Comparison of ENCODE assay signal across 9 cellular contexts in the genomic region with DNA sequence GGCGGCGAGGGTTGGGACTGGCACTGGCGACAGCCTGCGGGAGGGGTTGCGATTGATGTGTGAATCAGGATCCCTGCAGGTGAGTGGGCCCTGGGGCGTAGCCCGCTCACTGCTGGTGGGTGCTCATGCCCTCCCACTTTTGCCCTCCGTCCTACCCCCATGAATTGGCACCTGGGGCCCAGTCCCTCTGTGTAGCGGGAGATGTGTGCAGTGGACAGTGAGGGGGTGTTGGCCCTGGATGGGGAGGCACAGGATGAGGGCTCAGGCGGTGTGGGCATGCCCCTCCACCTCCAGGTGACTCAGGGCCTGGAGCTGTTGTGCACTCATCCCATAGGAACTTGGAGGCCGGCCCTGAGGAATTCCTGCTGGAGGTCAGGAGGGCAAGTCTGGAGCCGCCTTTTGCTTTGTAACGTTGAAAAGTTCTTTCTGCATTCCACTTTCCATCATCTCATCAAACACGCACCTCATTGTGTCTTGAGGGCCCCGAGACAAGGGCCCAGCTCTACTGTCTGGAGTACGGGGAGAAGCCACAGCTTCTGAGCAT. TPM values are rescaled to one million over a fixed set of nuclear protein-coding genes. Genes with fewer than 3 reads are reported as not detected.
DNase-seq lines count a peak whose midpoint lies in the region; ATAC-seq and TF ChIP-seq lines count a peak whose summit lies in the region.
"Had no signal": no experiment of that assay in that cellular context is flagged by ENCODE, and none has a peak within 500 bp of the region (broad histone marks: within the 10 kb centered on the region; RNA-seq: fewer than 3 reads in every experiment).

No MANE protein-coding gene starts in this region.

- no peak overlapping the region for H2AFZ ChIP-seq in HCT116 (ENCODE audit: low read depth, low read length, poor library complexity, severe bottlenecking)

- TF ChIP-seq POLR2A in HCT116 (IDR thresholded peaks at IDR 0.05; ENCODE audit: borderline replicate concordance, extremely low read depth, insufficient read depth, insufficient read length): no peak

- peak overlapping the region in 1 of 2 donors; percentile 43 for H3K27ac Mint-ChIP-seq in T-cell

- RAD21 ChIA-PET in HCT116 (lab: Charles Lee; ENCODE audit: low non-redundant PET in 1 of 2, low total read pairs in 2 of 2, uncharacterized antibody in 2 of 2, unreplicated experiment in 2 of 2): no interaction called here

- H3K27me3 Mint-ChIP-seq in T-cell: peaks cover 14 to 57% of the 10 kb centered on the region in 2 donors

- H3K9ac ChIP-seq in HCT116 (ENCODE audit: low read length): peak overlapping the region; percentile 65
- H3K9ac ChIP-seq in subcutaneous abdominal adipose tissue (ENCODE audit: low read length in 5 of 5): no peak overlapping the region

- POLR2A ChIA-PET in HCT116 (lab: Charles Lee) (no interaction called here), T-cell (lab: Charles Lee) (no interaction called here), HEK293T (lab: Yijun Ruan, JAX) (interaction anchor here (1.2 kb wide), 1 partner anchor 168 kb away, joined by 5 read pairs; the partner anchor contains the start of genes ISG20L2 and METTL25B)

- H3K9me2 ChIP-seq in HCT116 (ENCODE audit: insufficient read depth): no peaks in the 10 kb centered on the region

- peak; percentile 46 for DNase-seq in HCT116 (ENCODE audit: low read depth, low spot score)
- peak; percentile 69 for DNase-seq in amniotic stem cell (lab: John Stamatoyannopoulos, UW)
- DNase-seq in hepatic stellate cell (ENCODE audit: low spot score): peak; percentile 98
- no peak for DNase-seq in GDM1 (lab: John Stamatoyannopoulos, UW)
- DNase-seq in NCI-H128 (lab: John Stamatoyannopoulos, UW; ENCODE audit: unreplicated experiment): no peak
- DNase-seq in T-cell: no peak
- DNase-seq in HEK293T (ENCODE audit: extremely low spot score): no peak
- DNase-seq: NCI-H774 had no signal

- peaks cover 17 to 24% (median 22%) of the 10 kb centered on the region in 3 donors for H3K4me1 Mint-ChIP-seq in T-cell

- no peaks in the 10 kb centered on the region for H4K20me1 ChIP-seq in HCT116 (ENCODE audit: insufficient read depth)

- CTCF ChIA-PET in HCT116 (lab: Charles Lee): interaction anchor here (0.9 to 2.3 kb wide), 4 partner anchors 23 to 294 kb away, joined by 3 to 11 read pairs (median 5); no protein-coding TSS in a partner anchor
- CTCF ChIA-PET in T-cell (lab: Charles Lee): no interaction called here
- CTCF ChIA-PET in HEK293T (lab: Yijun Ruan, JAX): interaction anchor here (1.0 kb wide), 1 partner anchor 36 kb away, joined by 3 read pairs; the partner anchor contains the start of gene NTRK1

- no peaks in the 10 kb centered on the region for H3K27me3 ChIP-seq in HCT116 (ENCODE audit: insufficient read depth, low read length)
- peaks cover 0 to 12% (median 9%) of the 10 kb centered on the region in 5 donors for H3K27me3 ChIP-seq in subcutaneous abdominal adipose tissue (ENCODE audit: control insufficient read depth in 5 of 5, insufficient read depth in 4 of 5, low read length in 5 of 5)

- TF ChIP-seq RAD21 in HCT116 (IDR thresholded peaks at IDR 0.05; ENCODE audit: low read depth): no peak

- ATAC-seq in HCT116 (peak; percentile 80), T-cell (replicated peaks in 1 of 4) (no peak)

- TF ChIP-seq CTCF in HCT116 (IDR thresholded peaks at IDR 0.05 in 2 of 3, conservative IDR thresholded peaks at IDR 0.05 in 1 of 3; ENCODE audit: borderline replicate concordance in 1 of 3, insufficient read depth in 1 of 3, low read depth in 2 of 3, low read length in 2 of 3): no peak

- no peaks in the 10 kb centered on the region for H3K36me3 ChIP-seq in HCT116 (ENCODE audit: control insufficient read depth in 1 of 2, insufficient read depth in 2 of 2, low read length in 2 of 2)
- no peaks in the 10 kb centered on the region for H3K36me3 ChIP-seq in subcutaneous abdominal adipose tissue (ENCODE audit: control insufficient read depth in 5 of 5, insufficient read depth in 5 of 5, low read length in 5 of 5)

- H3K27ac ChIP-seq in HCT116 (ENCODE audit: low read depth, low read length) (peak overlapping the region; percentile 88), subcutaneous abdominal adipose tissue (ENCODE audit: low read depth, low read length) (peak overlapping the region; percentile 84)

- H3K36me3 Mint-ChIP-seq in T-cell: no peaks in the 10 kb centered on the region

- intact Hi-C loops in HCT116 (cut with micrococcal nuclease): no loop called here

- H3K4me1 ChIP-seq in HCT116 (ENCODE audit: control insufficient read depth in 1 of 2, insufficient read depth in 2 of 2, low read length in 2 of 2) (peaks cover 32 to 63% of the 10 kb centered on the region in 2 experiments), subcutaneous abdominal adipose tissue (ENCODE audit: control insufficient read depth in 5 of 5, insufficient read depth in 5 of 5, low read length in 5 of 5) (peaks cover 12 to 92% (median 66%) of the 10 kb centered on the region in 5 donors)

- no peaks in the 10 kb centered on the region for H3K9me3 Mint-ChIP-seq in T-cell

- no peak overlapping the region for H3K4me3 Mint-ChIP-seq in T-cell

- no peaks in the 10 kb centered on the region for H3K79me2 ChIP-seq in HCT116 (ENCODE audit: insufficient read depth, low read length)

- H3K4me2 ChIP-seq in HCT116 (ENCODE audit: low read length): peak overlapping the region; percentile 83

- no peaks in the 10 kb centered on the region for H3K9me3 ChIP-seq in HCT116 (ENCODE audit: control insufficient read depth in 1 of 2, insufficient read depth in 1 of 2, low read depth in 1 of 2, low read length in 2 of 2)
- H3K9me3 ChIP-seq in subcutaneous abdominal adipose tissue (ENCODE audit: control insufficient read depth in 5 of 5, low read length in 5 of 5): no peaks in the 10 kb centered on the region

- no TSS peak for BruUV-seq in HCT116 (replicated peaks; lab: Mats Ljungman, UMichigan)

- H3K4me3 ChIP-seq in HCT116 (replicated peaks in 1 of 2; ENCODE audit: low read depth in 1 of 2, low read length in 2 of 2) (peak overlapping the region; percentile 6 to 48; a peak in 3 of 4 replicates), subcutaneous abdominal adipose tissue (ENCODE audit: low read depth in 1 of 5, low read length in 5 of 5) (peak overlapping the region in 3 of 5 donors; percentile 6 to 44 (median 32))

TF ChIP-seq in HCT116, 20 proteins besides CTCF, POLR2A, EP300 and RAD21:
- no peak for TF ChIP-seq ZFX (IDR thresholded peaks at IDR 0.05)
- TF ChIP-seq POLR2AphosphoS5 (IDR thresholded peaks at IDR 0.05; ENCODE audit: low read depth, low read length): peak; percentile 18; the same call in 1 of the 2 replicates
- peak; percentile 9 for TF ChIP-seq TCF7L2 (IDR thresholded peaks at IDR 0.05; ENCODE audit: borderline replicate concordance, extremely low read depth, insufficient read depth, insufficient read length)

TF ChIP-seq in HEK293T, 16 proteins besides CTCF, POLR2A, EP300 and RAD21:
- TF ChIP-seq FOXA1 (IDR thresholded peaks at IDR 0.05): no peak
- TF ChIP-seq NFRKB (IDR thresholded peaks at IDR 0.05): no peak
- no peak for TF ChIP-seq SUZ12 (IDR thresholded peaks at IDR 0.05)
- TF ChIP-seq ELF4 (IDR thresholded peaks at IDR 0.05): no peak
- no peak for TF ChIP-seq LEF1 (IDR thresholded peaks at IDR 0.05; ENCODE audit: borderline replicate concordance)
- TF ChIP-seq, protein P1, sequence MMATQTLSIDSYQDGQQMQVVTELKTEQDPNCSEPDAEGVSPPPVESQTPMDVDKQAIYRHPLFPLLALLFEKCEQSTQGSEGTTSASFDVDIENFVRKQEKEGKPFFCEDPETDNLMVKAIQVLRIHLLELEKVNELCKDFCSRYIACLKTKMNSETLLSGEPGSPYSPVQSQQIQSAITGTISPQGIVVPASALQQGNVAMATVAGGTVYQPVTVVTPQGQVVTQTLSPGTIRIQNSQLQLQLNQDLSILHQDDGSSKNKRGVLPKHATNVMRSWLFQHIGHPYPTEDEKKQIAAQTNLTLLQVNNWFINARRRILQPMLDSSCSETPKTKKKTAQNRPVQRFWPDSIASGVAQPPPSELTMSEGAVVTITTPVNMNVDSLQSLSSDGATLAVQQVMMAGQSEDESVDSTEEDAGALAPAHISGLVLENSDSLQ (IDR thresholded peaks at IDR 0.05): no peak
- no peak for TF ChIP-seq CTBP1 (IDR thresholded peaks at IDR 0.05; ENCODE audit: borderline replicate concordance)
- TF ChIP-seq SP1 (IDR thresholded peaks at IDR 0.05): no peak
- TF ChIP-seq ARNT (IDR thresholded peaks at IDR 0.05): no peak
- no peak for TF ChIP-seq HDGF (IDR thresholded peaks at IDR 0.05; ENCODE audit: borderline replicate concordance)
- TF ChIP-seq FOXK2 (IDR thresholded peaks at IDR 0.05): no peak
- no peak for TF ChIP-seq TARDBP (IDR thresholded peaks at IDR 0.05)
- no peak for TF ChIP-seq FOXM1 (IDR thresholded peaks at IDR 0.05; ENCODE audit: borderline replicate concordance)
- no peak for TF ChIP-seq L3MBTL2 (conservative IDR thresholded peaks at IDR 0.05)
- no peak for TF ChIP-seq ZNF384 (IDR thresholded peaks at IDR 0.05)
- no peak for TF ChIP-seq BHLHE40 (IDR thresholded peaks at IDR 0.05; ENCODE audit: borderline replicate concordance)

RNA-seq across cellular contexts. Expression of gene PEAR1, which starts 3.0 kb away (rescaled TPM):
- total RNA-seq in HCT116 (2021; ENCODE audit: unreplicated experiment) (10.8 TPM), T-cell (under 1 TPM; 0.09 to 0.67 (median 0.28) TPM)
- 11.2 and 15.5 TPM in 2 replicates for polyA plus RNA-seq in HCT116 (2012)

RNA-seq across cellular contexts. Expression of gene LRRC71, which starts 23.9 kb away (rescaled TPM):
- total RNA-seq in HCT116 (2021; ENCODE audit: unreplicated experiment): not detected
- 0.15 and 0.16 TPM in 2 replicates for polyA plus RNA-seq in HCT116 (2012)
- not detected for total RNA-seq in T-cell

RNA-seq across cellular contexts. Expression of gene NTRK1, which starts 35.9 kb away (rescaled TPM):
- 0.89 TPM for total RNA-seq in HCT116 (2021; ENCODE audit: unreplicated experiment)
- 0.71 and 1.0 TPM in 2 replicates for polyA plus RNA-seq in HCT116 (2012)
- 1 to 10 TPM in 1 of 5 donors, under 1 TPM in 4; 0.36 to 1.2 (median 0.60) TPM for total RNA-seq in T-cell

RNA-seq across cellular contexts. Expression of gene INSRR, which starts 37.6 kb away (rescaled TPM):
- total RNA-seq in HCT116 (2021; ENCODE audit: unreplicated experiment): not detected
- polyA plus RNA-seq in HCT116 (2012): 0.03 and 0.04 TPM in 2 replicates
- under 1 TPM in 1 of 5 donors, not detected in 4; 0.07 TPM for total RNA-seq in T-cell

Comparison
In these comparisons a context has a peak if more than half of its experiments do, and no peak if none do; other contexts are left out.
1. DNase-seq: peak in HCT116 (single experiment), amniotic stem cell (single experiment) and hepatic stellate cell (single experiment); none in GDM1 (single experiment), NCI-H128 (single experiment), T-cell (0 of 34) and HEK293T (single experiment).
2. CTCF ChIA-PET loops: an anchor here in HCT116 (0.9 to 2.3 kb wide) and HEK293T (1.0 kb wide); none called in T-cell.